ENCODE assay signal across 9 cellular contexts in the genomic region with DNA sequence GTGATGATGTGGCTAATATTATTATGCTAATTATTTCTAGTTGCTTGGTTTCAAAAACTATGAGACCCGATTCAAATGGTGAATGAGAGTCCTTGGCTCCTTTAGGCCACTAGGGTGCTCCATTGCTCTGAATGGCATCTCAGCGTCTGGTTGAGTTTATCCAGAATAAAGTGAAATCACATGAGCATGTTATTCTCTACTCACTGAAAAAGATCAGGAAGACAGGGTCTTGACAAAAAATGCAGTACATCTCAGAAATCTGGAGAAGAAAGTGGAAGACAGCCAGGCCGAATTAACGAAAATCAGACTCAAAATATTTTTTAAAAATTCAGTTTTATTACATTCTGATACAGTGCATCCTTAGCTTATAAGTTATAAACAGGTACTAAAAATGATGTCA.
A peak's percentile ranks its signal among the peaks of the same experiment; 100 is the strongest.
DNase-seq lines count a peak whose midpoint lies in the region; ATAC-seq, FAIRE-seq and TF ChIP-seq lines count a peak whose summit lies in the region.
"Had no signal": no experiment of that assay in that cellular context is flagged by ENCODE, and none has a peak within 500 bp of the region (broad histone marks: within the 10 kb centered on the region; RNA-seq: fewer than 3 reads in every experiment).

No MANE protein-coding gene starts in this region.

- H3K4me1 Mint-ChIP-seq in CD14-positive monocyte = peaks cover 5% of the 10 kb centered on the region
- H3K4me1 Mint-ChIP-seq in stimulated activated memory B cell treated with anti-CD40 and anti-IgM and Interleukin-4, amounts not matched to agents 10 μg/mL and 1 μg/mL and 100 μg/mL, for 72 hours = no peaks in the 10 kb centered on the region

- DNase-seq in CD14-positive monocyte (ENCODE audit: low spot score) = no peak
- peak; percentile 14 for DNase-seq in NCI-H1417 treated with DMSO at 0.1 percent for 48 hours (lab: John Stamatoyannopoulos, UW)
- no peak for DNase-seq in left cardiac atrium
- peak; percentile 44 for DNase-seq in small intestine

- peak; percentile 76 for TF ChIP-seq CTCF in CD14-positive monocyte (IDR thresholded peaks at IDR 0.05)
- peak; percentile 86 for TF ChIP-seq CTCF in WI38 (IDR thresholded peaks at IDR 0.05; ENCODE audit: low read depth, low read length)

- intact Hi-C loops in CD14-positive monocyte (cut with micrococcal nuclease) (no loop called here), left cardiac atrium (cut with DNase I) (loop anchor here (2.0 to 10.0 kb wide), 4 partner anchors 139 to 979 kb away; a partner anchor contains a TSS)

- no peak overlapping the region for H3K27ac Mint-ChIP-seq in CD14-positive monocyte
- no peak overlapping the region for H3K27ac Mint-ChIP-seq in stimulated activated memory B cell treated with anti-CD40 and anti-IgM and Interleukin-4, amounts not matched to agents 10 μg/mL and 1 μg/mL and 100 μg/mL, for 72 hours

- FAIRE-seq in small intestine (lab: Jason Lieb, UNC) = no peak
- FAIRE-seq: TTC549 had no signal

- H3K27ac ChIP-seq in small intestine (ENCODE audit: low read depth in 1 of 2, low read length in 1 of 2) = no peak overlapping the region

- H3K4me3 ChIP-seq in WI38 (ENCODE audit: low read depth, low read length) = no peak overlapping the region
- H3K4me3 ChIP-seq in small intestine (ENCODE audit: low read depth in 1 of 2, low read length in 2 of 2) = no peak overlapping the region

- H3K9me3 ChIP-seq in small intestine (ENCODE audit: control insufficient read depth, low read depth) = no peaks in the 10 kb centered on the region

- no peaks in the 10 kb centered on the region for H3K36me3 Mint-ChIP-seq in CD14-positive monocyte
- H3K36me3 Mint-ChIP-seq in stimulated activated memory B cell treated with anti-CD40 and anti-IgM and Interleukin-4, amounts not matched to agents 10 μg/mL and 1 μg/mL and 100 μg/mL, for 72 hours = no peaks in the 10 kb centered on the region

- ATAC-seq in GM18519 (IDR thresholded peaks at IDR 0.05; ENCODE audit: low FRiP score, unreplicated experiment) (peak; percentile 82), HG02884 (IDR thresholded peaks at IDR 0.05; ENCODE audit: unreplicated experiment) (peak; percentile 91), left cardiac atrium (peak; percentile 87 to 88)
- no peak for ATAC-seq in stimulated activated memory B cell treated with anti-CD40 and anti-IgM and Interleukin-4, amounts not matched to agents 10 μg/mL and 1 μg/mL and 100 μg/mL, for 72 hours

- H3K4me1 ChIP-seq in small intestine (ENCODE audit: control insufficient read depth in 2 of 2, insufficient read depth in 1 of 2, low read depth in 1 of 2, low read length in 1 of 2) = no peaks in the 10 kb centered on the region

- WGBS in small intestine, 3 donors = 10 to 12% (median 11%) methylated on average over 4 of the region's 4 CpGs

- H3K27me3 Mint-ChIP-seq in CD14-positive monocyte (ENCODE audit: low read depth in 3 of 3) = peaks cover 15 to 22% (median 22%) of the 10 kb centered on the region in 3 donors
- H3K27me3 Mint-ChIP-seq in stimulated activated memory B cell treated with anti-CD40 and anti-IgM and Interleukin-4, amounts not matched to agents 10 μg/mL and 1 μg/mL and 100 μg/mL, for 72 hours = peaks cover 33% of the 10 kb centered on the region

- H3K27me3 ChIP-seq in small intestine (ENCODE audit: control insufficient read depth in 2 of 2, insufficient read depth in 2 of 2, low read length in 2 of 2) = peaks cover 0 to 11% of the 10 kb centered on the region in 2 donors

- H3K36me3 ChIP-seq in small intestine (ENCODE audit: control insufficient read depth in 2 of 2, insufficient read depth in 2 of 2, low read length in 2 of 2) = no peaks in the 10 kb centered on the region

- H3K4me3 Mint-ChIP-seq in CD14-positive monocyte = no peak overlapping the region
- H3K4me3 Mint-ChIP-seq in stimulated activated memory B cell treated with anti-CD40 and anti-IgM and Interleukin-4, amounts not matched to agents 10 μg/mL and 1 μg/mL and 100 μg/mL, for 72 hours = no peak overlapping the region

- peaks cover 0 to 10% (median 3%) of the 10 kb centered on the region in 7 donors for H3K9me3 Mint-ChIP-seq in CD14-positive monocyte
- H3K9me3 Mint-ChIP-seq in stimulated activated memory B cell treated with anti-CD40 and anti-IgM and Interleukin-4, amounts not matched to agents 10 μg/mL and 1 μg/mL and 100 μg/mL, for 72 hours = no peaks in the 10 kb centered on the region

Comparison
In these comparisons a context has a peak if more than half of its experiments do, and no peak if none do; other contexts are left out.
1. DNase-seq: peak in NCI-H1417 treated with DMSO at 0.1 percent for 48 hours (single experiment) and small intestine (single experiment); none in CD14-positive monocyte (single experiment) and left cardiac atrium (single experiment).
2. intact Hi-C loops: an anchor here in left cardiac atrium (2.0 to 10.0 kb wide); none called in CD14-positive monocyte.